Comparison of ENCODE assay signal across 8 cellular contexts in genomic region chr12:49347307-49348237, GRCh38. TPM values are rescaled to one million over a fixed set of nuclear protein-coding genes. Genes with fewer than 3 reads are reported as not detected.
DNase-seq lines count a peak whose midpoint lies in the region; ATAC-seq and TF ChIP-seq lines count a peak whose summit lies in the region.

No MANE protein-coding gene starts in this region.

- CTCF ChIA-PET in AG04449 (lab: Yijun Ruan, JAX) = interaction anchor here (0.6 to 26.7 kb wide), 48 partner anchors 10 to 274 kb away, joined by 3 to 1125 read pairs (median 5); partner anchors contain the start of genes C1QL4, MCRS1, PRPH and SPATS2

- DNase-seq in AG04449 (ENCODE audit: low read depth, low spot score) (no peak), MV-4-11 (lab: John Stamatoyannopoulos, UW) (peak; percentile 10), T-helper 9 cell (peak; percentile 83), astrocyte of the hippocampus (ENCODE audit: low read depth, low spot score) (peak; percentile 93), hypothalamus (lab: John Stamatoyannopoulos, UW) (peak in 49 of 51 donors; percentile 24 to 96 (median 83)), sciatic nerve (ENCODE audit: low spot score) (no peak)

- intact Hi-C loops in sciatic nerve (cut with DNase I) = no loop called here

- peak; percentile 96 for TF ChIP-seq CTCF in AG04449 (IDR thresholded peaks at IDR 0.05; ENCODE audit: insufficient read depth, low read length, missing control alignments)

- ATAC-seq in GM18867 (IDR thresholded peaks at IDR 0.05; ENCODE audit: unreplicated experiment) (peak; percentile 51), sciatic nerve (peak; percentile 82), GM19328 (IDR thresholded peaks at IDR 0.05; ENCODE audit: unreplicated experiment) (no peak)

- peak overlapping the region; percentile 47 for H3K4me3 ChIP-seq in AG04449 (ENCODE audit: low read depth, low read length)

- POLR2A ChIA-PET in AG04449 (lab: Yijun Ruan, JAX) = no interaction called here

RNA-seq across cellular contexts. Expression of gene DNAJC22, which starts 0.9 kb away (rescaled TPM):
- not detected for total RNA-seq in sciatic nerve

RNA-seq across cellular contexts. Expression of gene C1QL4, which starts 10.6 kb away (rescaled TPM):
- total RNA-seq in sciatic nerve = not detected

RNA-seq across cellular contexts. Expression of gene SPATS2, which starts 19.7 kb away (rescaled TPM):
- total RNA-seq in sciatic nerve = 14.8 TPM

RNA-seq across cellular contexts. Expression of gene TROAP, which starts 24.5 kb away (rescaled TPM):
- 0.58 TPM for total RNA-seq in sciatic nerve

RNA-seq across cellular contexts. Expression of gene PRPH, which starts 52.6 kb away (rescaled TPM):
- 3.7 TPM for total RNA-seq in sciatic nerve

Comparison
In these comparisons a context has a peak if more than half of its experiments do, and no peak if none do; other contexts are left out.
1. DNase-seq: peak in MV-4-11 (single experiment), T-helper 9 cell (single experiment), astrocyte of the hippocampus (single experiment) and hypothalamus (49 of 51); none in AG04449 (single experiment) and sciatic nerve (single experiment).